Comparison of ENCODE assay signal across 11 cellular contexts in the genomic region with DNA sequence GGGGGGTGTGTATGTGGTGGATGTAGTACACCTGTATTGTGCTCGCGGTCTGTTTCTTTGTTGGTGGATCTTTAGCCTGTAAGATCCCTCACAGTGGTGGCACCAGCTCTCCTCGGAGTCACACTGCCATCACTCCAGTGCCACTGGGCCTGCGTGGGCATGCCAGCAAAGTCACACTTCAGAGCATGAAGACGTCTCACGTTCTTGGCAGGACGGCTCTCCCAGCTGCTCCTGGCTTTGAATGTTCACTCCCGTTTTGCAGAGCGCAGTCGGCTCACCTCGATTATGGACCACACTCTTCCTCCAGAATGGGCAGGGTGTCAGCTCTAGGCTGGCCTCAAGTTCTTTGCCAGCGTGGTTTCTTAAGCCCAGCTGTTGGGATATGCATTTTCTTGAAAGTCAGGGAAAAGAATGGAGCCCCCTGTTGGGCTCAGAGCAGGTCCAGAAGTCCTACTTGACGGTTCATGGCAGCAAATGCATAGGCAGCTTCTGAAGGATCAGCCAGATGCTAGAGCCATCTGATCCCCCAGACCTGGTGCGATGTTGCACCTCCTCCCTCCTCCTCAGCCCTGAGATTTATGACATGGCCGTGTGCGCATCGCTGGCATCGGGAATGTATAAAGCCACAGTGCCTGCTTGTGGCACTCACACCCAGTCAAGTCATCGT. TPM values are rescaled to one million over a fixed set of nuclear protein-coding genes. Genes with fewer than 3 reads are reported as not detected.
A peak's percentile ranks its signal among the peaks of the same experiment; 100 is the strongest.
DNase-seq lines count a peak whose midpoint lies in the region; ATAC-seq and TF ChIP-seq lines count a peak whose summit lies in the region.
"Had no signal": no experiment of that assay in that cellular context is flagged by ENCODE, and none has a peak within 500 bp of the region (broad histone marks: within the 10 kb centered on the region; RNA-seq: fewer than 3 reads in every experiment).

No MANE protein-coding gene starts in this region.

- no peak overlapping the region for H3K4me3 ChIP-seq in right cardiac atrium (ENCODE audit: low read length)
- H3K4me3 ChIP-seq in heart right ventricle = no peak overlapping the region
- H3K4me3 ChIP-seq in ascending aorta = no peak overlapping the region
- H3K4me3 ChIP-seq: left lung had no signal

- H3K36me3 ChIP-seq in heart right ventricle = no peaks in the 10 kb centered on the region
- no peaks in the 10 kb centered on the region for H3K36me3 ChIP-seq in ascending aorta

- 79% methylated on average over 19 of the region's 19 CpGs for WGBS in right cardiac atrium
- 76 to 81% methylated on average over 19 of the region's 19 CpGs for WGBS in heart right ventricle, 2 donors

- H3K4me1 ChIP-seq in right cardiac atrium (ENCODE audit: control insufficient read depth, insufficient read depth, low read length) (peaks cover 49% of the 10 kb centered on the region), heart right ventricle (peaks cover 27 to 92% (median 77%) of the 10 kb centered on the region in 9 donors), ascending aorta (peaks cover 35 to 91% of the 10 kb centered on the region in 2 donors)

- H3K4me3 Mint-ChIP-seq in mesothelial cell of epicardium (no peak overlapping the region), type B pancreatic cell (no peak overlapping the region)
- H3K4me3 Mint-ChIP-seq: stimulated activated memory B cell treated with anti-CD40 and anti-IgM and Interleukin-4, amounts not matched to agents 10 μg/mL and 1 μg/mL and 100 μg/mL, for 72 hours had no signal

- no peaks in the 10 kb centered on the region for H3K27me3 ChIP-seq in right cardiac atrium (ENCODE audit: control insufficient read depth, insufficient read depth)
- H3K27me3 ChIP-seq in heart right ventricle = no peaks in the 10 kb centered on the region
- H3K27me3 ChIP-seq in ascending aorta = no peaks in the 10 kb centered on the region
- H3K27me3 ChIP-seq: left lung had no signal

- ATAC-seq in right cardiac atrium (no peak), heart right ventricle (no peak), HG03520 (IDR thresholded peaks at IDR 0.05; ENCODE audit: unreplicated experiment) (no peak)
- ATAC-seq: left lung had no signal

- DNase-seq in right cardiac atrium (no peak), heart right ventricle (no peak), ascending aorta (ENCODE audit: low spot score in 2 of 2) (no peak), mesothelial cell of epicardium (ENCODE audit: low spot score in 2 of 2, unreplicated experiment in 2 of 2) (no peak), type B pancreatic cell (ENCODE audit: extremely low spot score, unreplicated experiment) (no peak), Kasumi-1 (lab: John Stamatoyannopoulos, UW) (no peak)
- no peak for DNase-seq in stimulated activated CD4-positive, alpha-beta T cell treated with anti-CD3 and anti-CD28 coated beads, Interleukin-12 subunit alpha, Interleukin-12 subunit beta, amount 100 ng/mL, for 4 hours
- DNase-seq: left lung; stimulated activated CD4-positive, alpha-beta T cell treated with anti-CD3 and anti-CD28 coated beads, Interleukin-2, amount 100 ng/mL, for 24 hours had no signal

- no peaks in the 10 kb centered on the region for H3K36me3 Mint-ChIP-seq in mesothelial cell of epicardium
- peaks cover 6% of the 10 kb centered on the region for H3K36me3 Mint-ChIP-seq in type B pancreatic cell

- H3K27ac Mint-ChIP-seq in mesothelial cell of epicardium (peak overlapping the region; percentile 43), type B pancreatic cell (peak overlapping the region; percentile 6)

- intact Hi-C loops in right cardiac atrium (cut with DNase I) = no loop called here
- intact Hi-C loops in heart right ventricle (cut with DNase I) = loop anchor here in 4 of 10 donors (5.0 kb wide), 2 partner anchors 42 to 117 kb away; a partner anchor contains a TSS
- intact Hi-C loops in ascending aorta (cut with DNase I) = no loop called here

- TF ChIP-seq CTCF in heart right ventricle (IDR thresholded peaks at IDR 0.05) (no peak), ascending aorta (IDR thresholded peaks at IDR 0.05) (no peak), mesothelial cell of epicardium (IDR thresholded peaks at IDR 0.05; ENCODE audit: unreplicated experiment) (no peak), type B pancreatic cell (conservative IDR thresholded peaks at IDR 0.05) (no peak)

- H3K9me3 ChIP-seq in right cardiac atrium (ENCODE audit: control insufficient read depth, low read length) (no peaks in the 10 kb centered on the region), heart right ventricle (no peaks in the 10 kb centered on the region), ascending aorta (no peaks in the 10 kb centered on the region)
- H3K9me3 ChIP-seq: left lung had no signal

- H3K27me3 Mint-ChIP-seq in mesothelial cell of epicardium (ENCODE audit: low read depth) (no peaks in the 10 kb centered on the region), type B pancreatic cell (no peaks in the 10 kb centered on the region)
- H3K27me3 Mint-ChIP-seq: stimulated activated memory B cell treated with anti-CD40 and anti-IgM and Interleukin-4, amounts not matched to agents 10 μg/mL and 1 μg/mL and 100 μg/mL, for 72 hours had no signal

- H3K27ac ChIP-seq in right cardiac atrium (ENCODE audit: low read length) = peak overlapping the region; percentile 65
- peak overlapping the region in 4 of 10 donors; percentile 6 to 48 (median 30) for H3K27ac ChIP-seq in heart right ventricle
- H3K27ac ChIP-seq in ascending aorta = peak overlapping the region; percentile 89 to 91
- H3K27ac ChIP-seq: left lung had no signal

- H3K9me3 Mint-ChIP-seq in mesothelial cell of epicardium (no peaks in the 10 kb centered on the region), type B pancreatic cell (no peaks in the 10 kb centered on the region)
- H3K9me3 Mint-ChIP-seq: stimulated activated memory B cell treated with anti-CD40 and anti-IgM and Interleukin-4, amounts not matched to agents 10 μg/mL and 1 μg/mL and 100 μg/mL, for 72 hours had no signal

- H3K4me1 Mint-ChIP-seq in mesothelial cell of epicardium (peaks cover 44% of the 10 kb centered on the region), type B pancreatic cell (ENCODE audit: unreplicated experiment) (peaks cover 56% of the 10 kb centered on the region)

RNA-seq across cellular contexts. Expression of a gene that starts 40.4 kb away (rescaled TPM):
- total RNA-seq in right cardiac atrium (under 1 TPM; 0.24 to 0.77 (median 0.39) TPM), heart right ventricle (1 to 10 TPM in 1 of 10 donors, under 1 TPM in 7, not detected in 2; 0.17 to 1.3 (median 0.37) TPM), ascending aorta (not detected), mesothelial cell of epicardium (3.4 to 3.9 TPM (median 3.9 TPM) in 3 replicates), type B pancreatic cell (ENCODE audit: low replicate concordance) (3.6 and 6.6 TPM in 2 replicates)
- polyA plus RNA-seq in right cardiac atrium (0.91 TPM), heart right ventricle (1 to 10 TPM in 1 of 2 donors, under 1 TPM in 1; 0.64 to 1.1 TPM)
